In the genomic region with DNA sequence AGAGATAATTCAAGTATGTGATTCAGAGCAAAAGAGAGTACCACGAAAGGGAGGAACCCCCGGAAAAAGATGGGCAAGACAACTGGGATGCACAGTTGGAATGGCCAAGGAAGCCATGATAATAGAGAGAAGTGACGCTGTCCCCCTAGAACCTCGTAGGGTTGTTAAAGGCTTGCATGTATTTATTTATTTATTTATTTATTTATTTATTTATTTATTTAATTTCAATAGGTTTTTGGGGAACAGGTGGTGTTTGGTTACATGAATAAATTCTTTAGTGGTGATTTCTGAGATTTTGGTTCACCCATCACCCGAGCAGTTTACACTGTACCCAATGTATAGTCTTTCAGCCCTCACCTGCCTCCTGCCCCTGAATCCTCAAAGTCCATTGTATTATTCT, we compare ENCODE assay signal across 39 cellular contexts.
"Had no signal": no experiment of that assay in that cellular context is flagged by ENCODE, and none has a peak within 500 bp of the region (broad histone marks: within the 10 kb centered on the region; RNA-seq: fewer than 3 reads in every experiment).

No MANE protein-coding gene starts in this region.

- H3K27ac Mint-ChIP-seq: activated naive CD4-positive, alpha-beta T cell treated with anti-CD3 and anti-CD28 coated beads for 36 hours; activated naive CD4-positive, alpha-beta T cell treated with anti-CD3 and anti-CD28 coated beads, Interleukin-2, amount 10 ng/mL, durations not matched to agents 7 days and 5 days; activated naive CD4-positive, alpha-beta T cell treated with anti-CD3 and anti-CD28 coated beads, Interleukin-2, amount 50 U/mL, for 24 hours; activated naive CD4-positive, alpha-beta T cell treated with anti-CD3 and anti-CD28 coated beads, Interleukin-2, amount 50 U/mL, for 72 hours; activated naive CD8-positive, alpha-beta T cell; activated naive CD8-positive, alpha-beta T cell treated with anti-CD3 and anti-CD28 coated beads for 36 hours; activated naive CD8-positive, alpha-beta T cell treated with anti-CD3 and anti-CD28 coated beads, Interleukin-2, amount 10 ng/mL, durations not matched to agents 7 days and 5 days; activated naive CD8-positive, alpha-beta T cell treated with anti-CD3 and anti-CD28 coated beads, Interleukin-2, amount 50 U/mL, for 24 hours; activated T-cell treated with anti-CD3 and anti-CD28 coated beads, Interleukin-2, amount 50 U/mL, for 72 hours; activated T-helper 1 cell treated with anti-CD3 and anti-CD28 coated beads, Interleukin-12 subunit alpha, Interleukin-12 subunit beta, Interleukin-2, Interleukin-4 antibody, amounts not matched to agents 30 ng/mL and 10 ng/mL and 1 ng/mL, durations not matched to agents 14 hours and 24 hours and 36 hours; activated T-helper 17 cell treated with anti-CD3 and anti-CD28 coated beads, Interleukin-2, amount 50 U/mL, for 72 hours; activated T-helper 2 cell treated with anti-CD3 and anti-CD28 coated beads, Interferon-gamma antibody, Interleukin-2, Interleukin-4, amounts not matched to agents 10 μg/mL and 5 μg/mL and 100 μg/mL, durations not matched to agents 14 hours and 24 hours and 36 hours had no signal

- ATAC-seq: activated naive CD4-positive, alpha-beta T cell treated with anti-CD3 and anti-CD28 coated beads, Interleukin-2, amount 50 U/mL, for 72 hours; activated naive CD8-positive, alpha-beta T cell treated with anti-CD3 and anti-CD28 coated beads, Interleukin-2, amount 50 U/mL, for 24 hours; activated T-cell treated with anti-CD3 and anti-CD28 coated beads, Interleukin-2, amount 50 U/mL, for 4 hours; activated T-cell treated with anti-CD3 and anti-CD28 coated beads, Interleukin-2, amount 50 U/mL, for 72 hours; activated T-helper 17 cell treated with anti-CD3 and anti-CD28 coated beads, Interleukin-2, amount 50 U/mL, for 72 hours; body of pancreas had no signal

- FAIRE-seq: astrocyte, bronchial epithelial cell, colon had no signal

- H3K27me3 Mint-ChIP-seq: activated naive CD8-positive, alpha-beta T cell treated with anti-CD3 and anti-CD28 coated beads for 36 hours; activated naive CD8-positive, alpha-beta T cell treated with anti-CD3 and anti-CD28 coated beads, Interleukin-2, amount 10 ng/mL, durations not matched to agents 7 days and 5 days; activated naive CD8-positive, alpha-beta T cell treated with anti-CD3 and anti-CD28 coated beads, Interleukin-2, amount 50 U/mL, for 24 hours had no signal

- H3K27me3 ChIP-seq: adrenal gland, ascending aorta, body of pancreas, brain microvascular endothelial cell, breast epithelium, cardiac muscle cell had no signal

- H3K9me3 Mint-ChIP-seq: activated naive CD4-positive, alpha-beta T cell treated with anti-CD3 and anti-CD28 coated beads, Interleukin-2, amount 50 U/mL, for 24 hours; activated naive CD8-positive, alpha-beta T cell treated with anti-CD3 and anti-CD28 coated beads, Interleukin-2, amount 50 U/mL, for 24 hours; activated T-cell treated with anti-CD3 and anti-CD28 coated beads, Interleukin-2, amount 50 U/mL, for 4 hours; activated T-cell treated with anti-CD3 and anti-CD28 coated beads, Interleukin-2, amount 50 U/mL, for 72 hours; activated T-helper 17 cell treated with anti-CD3 and anti-CD28 coated beads, Interleukin-2, amount 50 U/mL, for 72 hours; central memory CD8-positive, alpha-beta T cell had no signal

- H3K27ac ChIP-seq: adrenal gland, ascending aorta, body of pancreas, brain microvascular endothelial cell, breast epithelium, cardiac muscle cell had no signal

- H3K36me3 ChIP-seq: adrenal gland, ascending aorta, brain microvascular endothelial cell, breast epithelium, cardiac muscle cell had no signal

- DNase-seq: activated effector memory CD4-positive, alpha-beta T cell treated with anti-CD3 and anti-CD28 coated beads, Interleukin-2, amount 50 U/mL, for 16 hours; activated effector memory CD4-positive, alpha-beta T cell treated with Interleukin-2 at 50 U/mL for 16 hours; activated gamma-delta T cell; activated gamma-delta T cell treated with Interleukin-2 at 50 U/mL for 16 hours; activated naive CD4-positive, alpha-beta T cell; activated naive CD4-positive, alpha-beta T cell treated with anti-CD3 and anti-CD28 coated beads for 36 hours; activated naive CD4-positive, alpha-beta T cell treated with anti-CD3 and anti-CD28 coated beads, Interleukin-2, amount 10 ng/mL, durations not matched to agents 7 days and 5 days; activated naive CD4-positive, alpha-beta T cell treated with anti-CD3 and anti-CD28 coated beads, Interleukin-2, amount 50 U/mL, for 16 hours; activated naive CD4-positive, alpha-beta T cell treated with Interleukin-2 at 50 U/mL for 16 hours; activated naive CD8-positive, alpha-beta T cell treated with anti-CD3 and anti-CD28 coated beads for 36 hours; activated naive CD8-positive, alpha-beta T cell treated with anti-CD3 and anti-CD28 coated beads, Interleukin-2, amount 10 ng/mL, durations not matched to agents 7 days and 5 days; activated naive CD8-positive, alpha-beta T cell treated with anti-CD3 and anti-CD28 coated beads, Interleukin-2, amount 50 U/mL, for 24 hours; activated T-cell treated with anti-CD3 and anti-CD28 coated beads, Interleukin-2, amount 50 U/mL, for 4 hours; activated T-cell treated with anti-CD3 and anti-CD28 coated beads, Interleukin-2, amount 50 U/mL, for 48 hours; activated T-cell treated with anti-CD3 and anti-CD28 coated beads, Interleukin-2, amount 50 U/mL, for 72 hours; adrenal gland; amniotic stem cell; amygdala; anterior cingulate cortex; aorta; body of pancreas; brain microvascular endothelial cell; caudate nucleus; central memory CD4-positive, alpha-beta T cell; cerebellar nuclear complex had no signal

- H3K4me3 ChIP-seq: adrenal gland, ascending aorta, body of pancreas, breast epithelium, cardiac muscle cell had no signal

- H3K36me3 Mint-ChIP-seq: activated naive CD4-positive, alpha-beta T cell treated with anti-CD3 and anti-CD28 coated beads, Interleukin-2, amount 50 U/mL, for 24 hours; brain had no signal

- H3K4me1 ChIP-seq: adrenal gland, ascending aorta, body of pancreas, breast epithelium had no signal

- H3K4me3 Mint-ChIP-seq: activated naive CD4-positive, alpha-beta T cell treated with anti-CD3 and anti-CD28 coated beads for 36 hours; activated naive CD4-positive, alpha-beta T cell treated with anti-CD3 and anti-CD28 coated beads, Interleukin-2, amount 10 ng/mL, durations not matched to agents 7 days and 5 days; activated naive CD4-positive, alpha-beta T cell treated with anti-CD3 and anti-CD28 coated beads, Interleukin-2, amount 50 U/mL, for 24 hours; activated naive CD8-positive, alpha-beta T cell; activated naive CD8-positive, alpha-beta T cell treated with anti-CD3 and anti-CD28 coated beads for 36 hours; activated naive CD8-positive, alpha-beta T cell treated with anti-CD3 and anti-CD28 coated beads, Interleukin-2, amount 10 ng/mL, durations not matched to agents 7 days and 5 days; activated naive CD8-positive, alpha-beta T cell treated with anti-CD3 and anti-CD28 coated beads, Interleukin-2, amount 50 U/mL, for 24 hours; activated T-cell treated with anti-CD3 and anti-CD28 coated beads, Interleukin-2, amount 50 U/mL, for 4 hours; activated T-cell treated with anti-CD3 and anti-CD28 coated beads, Interleukin-2, amount 50 U/mL, for 72 hours; activated T-helper 1 cell treated with anti-CD3 and anti-CD28 coated beads, Interleukin-12 subunit alpha, Interleukin-12 subunit beta, Interleukin-2, Interleukin-4 antibody, amounts not matched to agents 30 ng/mL and 10 ng/mL and 1 ng/mL, durations not matched to agents 14 hours and 24 hours and 36 hours; activated T-helper 17 cell treated with anti-CD3 and anti-CD28 coated beads, Interleukin-2, amount 50 U/mL, for 72 hours; central memory CD8-positive, alpha-beta T cell had no signal

- H3K9me3 ChIP-seq: adrenal gland, ascending aorta, body of pancreas, breast epithelium had no signal
